In the genomic region with DNA sequence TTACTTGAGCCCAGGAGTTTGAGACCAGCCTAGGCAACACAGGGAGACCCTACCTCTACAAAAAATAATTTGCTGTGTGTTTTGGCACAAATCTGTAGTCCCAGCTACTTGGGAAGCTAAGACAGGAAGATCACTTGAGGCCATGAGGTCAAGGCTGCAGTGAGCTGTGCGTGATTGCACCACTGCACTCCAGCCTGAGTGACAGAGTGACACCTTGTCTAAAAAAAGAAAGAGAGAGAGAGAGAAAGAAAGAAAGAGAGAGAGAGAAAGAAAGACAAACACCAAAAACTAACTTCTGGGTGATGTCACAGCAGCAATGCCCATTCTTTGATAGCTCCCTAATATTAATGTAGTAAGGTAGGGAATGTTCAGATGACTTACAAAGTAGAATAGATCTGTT, we compare ENCODE assay signal across 30 cellular contexts.
"Had no signal": no experiment of that assay in that cellular context is flagged by ENCODE, and none has a peak within 500 bp of the region (broad histone marks: within the 10 kb centered on the region; RNA-seq: fewer than 3 reads in every experiment).

No MANE protein-coding gene starts in this region.

- H3K4me3 Mint-ChIP-seq: activated B cell treated with CpG ODN at 0.5 μM for 24 hours; activated CD8-positive, alpha-beta memory T cell treated with anti-CD3 and anti-CD28 coated beads, Interleukin-2, amount 10 ng/mL, durations not matched to agents 7 days and 5 days; activated CD8-positive, alpha-beta T cell treated with anti-CD3 and anti-CD28 coated beads, Interleukin-2, amount 10 ng/mL, durations not matched to agents 7 days and 5 days; activated naive CD8-positive, alpha-beta T cell; activated T-helper 1 cell treated with anti-CD3 and anti-CD28 coated beads, Interleukin-12 subunit alpha, Interleukin-12 subunit beta, Interleukin-2, Interleukin-4 antibody, amounts not matched to agents 30 ng/mL and 10 ng/mL and 1 ng/mL, durations not matched to agents 14 hours and 24 hours and 36 hours; central memory CD8-positive, alpha-beta T cell; dendritic cell treated with granulocyte-macrophage colony-stimulating factor and Interleukin-4, amounts not matched to agents 40 ng/mL and 50 ng/mL, for 4 days; endodermal cell had no signal

- H3K36me3 ChIP-seq: brain microvascular endothelial cell had no signal

- H3K4me1 Mint-ChIP-seq: central memory CD8-positive, alpha-beta T cell; endodermal cell had no signal

- H3K27ac ChIP-seq: brain microvascular endothelial cell, coronary artery, dorsolateral prefrontal cortex, WERI-Rb-1 had no signal

- H3K27ac Mint-ChIP-seq: activated B cell treated with CpG ODN at 0.5 μM for 24 hours; activated CD8-positive, alpha-beta memory T cell treated with anti-CD3 and anti-CD28 coated beads, Interleukin-2, amount 10 ng/mL, durations not matched to agents 7 days and 5 days; activated CD8-positive, alpha-beta T cell treated with anti-CD3 and anti-CD28 coated beads, Interleukin-2, amount 10 ng/mL, durations not matched to agents 7 days and 5 days; activated naive CD8-positive, alpha-beta T cell; activated T-helper 1 cell treated with anti-CD3 and anti-CD28 coated beads, Interleukin-12 subunit alpha, Interleukin-12 subunit beta, Interleukin-2, Interleukin-4 antibody, amounts not matched to agents 30 ng/mL and 10 ng/mL and 1 ng/mL, durations not matched to agents 14 hours and 24 hours and 36 hours; activated T-helper 2 cell treated with anti-CD3 and anti-CD28 coated beads, Interferon-gamma antibody, Interleukin-2, Interleukin-4, amounts not matched to agents 10 μg/mL and 5 μg/mL and 100 μg/mL, durations not matched to agents 14 hours and 24 hours and 36 hours; dendritic cell treated with granulocyte-macrophage colony-stimulating factor and Interleukin-4, amounts not matched to agents 40 ng/mL and 50 ng/mL, for 4 days; endodermal cell had no signal

- H3K27me3 Mint-ChIP-seq: activated B cell treated with CpG ODN at 0.5 μM for 24 hours; activated CD8-positive, alpha-beta memory T cell treated with anti-CD3 and anti-CD28 coated beads, Interleukin-2, amount 10 ng/mL, durations not matched to agents 7 days and 5 days; activated naive CD8-positive, alpha-beta T cell; central memory CD8-positive, alpha-beta T cell; dendritic cell treated with granulocyte-macrophage colony-stimulating factor and Interleukin-4, amounts not matched to agents 40 ng/mL and 50 ng/mL, for 4 days had no signal

- H3K27me3 ChIP-seq: brain microvascular endothelial cell, dorsolateral prefrontal cortex had no signal

- H3K36me3 Mint-ChIP-seq: activated naive CD8-positive, alpha-beta T cell had no signal

- H3K4me3 ChIP-seq: coronary artery, dorsolateral prefrontal cortex had no signal

- H3K9me3 Mint-ChIP-seq: activated B cell treated with CpG ODN at 0.5 μM for 24 hours; activated T-helper 1 cell treated with anti-CD3 and anti-CD28 coated beads, Interleukin-12 subunit alpha, Interleukin-12 subunit beta, Interleukin-2, Interleukin-4 antibody, amounts not matched to agents 30 ng/mL and 10 ng/mL and 1 ng/mL, durations not matched to agents 14 hours and 24 hours and 36 hours; activated T-helper 2 cell treated with anti-CD3 and anti-CD28 coated beads, Interferon-gamma antibody, Interleukin-2, Interleukin-4, amounts not matched to agents 10 μg/mL and 5 μg/mL and 100 μg/mL, durations not matched to agents 14 hours and 24 hours and 36 hours; central memory CD8-positive, alpha-beta T cell; endodermal cell had no signal

- DNase-seq: activated B cell treated with CpG ODN at 0.5 μM for 24 hours; activated CD4-positive, alpha-beta T cell treated with anti-CD3 and anti-CD28 coated beads for 48 hours; activated CD4-positive, alpha-beta T cell treated with anti-CD3 and anti-CD28 coated beads, Interleukin-2, amount 50 U/mL, for 1 hour; activated CD4-positive, alpha-beta T cell treated with anti-CD3 and anti-CD28 coated beads, Interleukin-2, amount 50 U/mL, for 48 hours; activated CD8-positive, alpha-beta memory T cell treated with anti-CD3 and anti-CD28 coated beads, Interleukin-2, amount 10 ng/mL, durations not matched to agents 7 days and 5 days; activated CD8-positive, alpha-beta memory T cell treated with anti-CD3 and anti-CD28 coated beads, Interleukin-2, amount 50 U/mL, for 4 hours; activated CD8-positive, alpha-beta T cell treated with anti-CD3 and anti-CD28 coated beads, Interleukin-2, amount 10 ng/mL, durations not matched to agents 7 days and 5 days; activated effector memory CD4-positive, alpha-beta T cell treated with anti-CD3 and anti-CD28 coated beads, Interleukin-2, amount 50 U/mL, for 16 hours; activated naive CD4-positive, alpha-beta T cell treated with anti-CD3 and anti-CD28 coated beads, Interleukin-2, amount 50 U/mL, for 16 hours; activated T-cell treated with anti-CD3 and anti-CD28 coated beads, Interleukin-2, amount 50 U/mL, for 1 hour; activated T-cell treated with anti-CD3 and anti-CD28 coated beads, Interleukin-2, amount 50 U/mL, for 48 hours; amniotic stem cell; anterior cingulate cortex; brain microvascular endothelial cell; dorsolateral prefrontal cortex; effector memory CD4-positive, alpha-beta T cell; endodermal cell; foreskin fibroblast; head of caudate nucleus; hippocampal formation; T-helper 2 cell; WERI-Rb-1 had no signal

- ATAC-seq: activated CD4-positive, CD25-positive, alpha-beta regulatory T cell treated with anti-CD3 and anti-CD28 coated beads, Interleukin-2, amount 50 U/mL, for 24 hours; activated CD8-positive, alpha-beta memory T cell treated with anti-CD3 and anti-CD28 coated beads, Interleukin-2, amount 10 ng/mL, durations not matched to agents 7 days and 5 days; activated CD8-positive, alpha-beta T cell treated with anti-CD3 and anti-CD28 coated beads, Interleukin-2, amount 10 ng/mL, durations not matched to agents 7 days and 5 days; esophagus mucosa had no signal
